In the genomic region with DNA sequence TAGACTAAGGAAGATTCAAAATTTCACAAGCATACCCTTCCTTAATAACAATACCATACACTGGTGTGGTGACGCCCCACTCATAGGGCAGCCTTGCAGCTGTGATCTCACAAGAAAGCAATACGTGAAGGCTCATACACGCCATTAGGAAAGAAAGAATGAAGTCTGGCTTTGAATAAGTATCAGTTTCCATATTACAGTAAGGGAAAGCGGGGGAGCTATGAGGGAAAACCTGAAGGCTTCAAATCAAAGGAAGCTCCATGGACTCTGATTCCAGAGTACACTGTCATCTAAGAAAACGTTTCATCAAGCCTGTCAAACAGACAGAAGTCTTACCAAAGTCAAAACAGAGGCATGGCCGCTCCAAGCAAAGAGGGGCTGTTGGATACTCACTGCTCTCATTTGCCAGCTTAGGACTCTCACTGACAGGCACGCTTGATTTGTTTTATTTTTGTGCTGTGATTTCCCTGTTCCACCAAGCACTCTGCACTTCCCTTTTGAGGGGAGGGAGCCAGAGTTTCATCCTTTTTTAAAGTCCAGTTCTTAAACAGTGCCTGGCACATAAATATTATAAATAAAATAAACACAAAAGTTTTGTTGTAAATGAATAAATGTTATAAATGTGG, we compare ENCODE assay signal across 8 cellular contexts.
A peak's percentile ranks its signal among the peaks of the same experiment; 100 is the strongest.
DNase-seq lines count a peak whose midpoint lies in the region; ATAC-seq, FAIRE-seq and TF ChIP-seq lines count a peak whose summit lies in the region.

No MANE protein-coding gene starts in this region.

- no peaks in the 10 kb centered on the region for H4K20me1 ChIP-seq in endothelial cell of umbilical vein (replicated peaks; ENCODE audit: control insufficient read depth, extremely low read depth, insufficient read depth, low read length)

- H3K27me3 ChIP-seq in endothelial cell of umbilical vein (ENCODE audit: control insufficient read depth in 2 of 2, insufficient read depth in 2 of 2, low read length in 2 of 2), result no peaks in the 10 kb centered on the region
- H3K27me3 ChIP-seq in stomach, result no peaks in the 10 kb centered on the region

- ATAC-seq in GM19035 (IDR thresholded peaks at IDR 0.05; ENCODE audit: unreplicated experiment) (peak; percentile 54), HG03108 (IDR thresholded peaks at IDR 0.05; ENCODE audit: unreplicated experiment) (peak; percentile 25)

- TF ChIP-seq CTCF in endothelial cell of umbilical vein (IDR thresholded peaks at IDR 0.05; ENCODE audit: extremely low read depth in 1 of 2, insufficient read depth in 1 of 2, low read depth in 1 of 2, low read length in 2 of 2) (no peak), stomach (IDR thresholded peaks at IDR 0.05) (no peak)

- H3K9ac ChIP-seq in endothelial cell of umbilical vein (replicated peaks; ENCODE audit: extremely low read depth, insufficient read depth, low read length), result peak overlapping the region; percentile 72

- dilution Hi-C loops in endothelial cell of umbilical vein (cut with MboI; ENCODE audit: extremely low pct_ligation_motif_present, low sequenced_read_pairs), result no loop called here

- H3K79me2 ChIP-seq in endothelial cell of umbilical vein (ENCODE audit: control insufficient read depth, insufficient read depth, low read length), result no peaks in the 10 kb centered on the region

- no peak for TF ChIP-seq EP300 in stomach (IDR thresholded peaks at IDR 0.05)

- peak overlapping the region; percentile 38 for H3K4me2 ChIP-seq in endothelial cell of umbilical vein (ENCODE audit: insufficient read depth, low read length)

- POLR2A ChIA-PET in endothelial cell of umbilical vein (lab: Charles Lee), result no interaction called here

- WGBS in stomach, 5 donors, result 47 to 59% (median 58%) methylated on average over 7 of the region's 7 CpGs

- no peak for TF ChIP-seq POLR2A in endothelial cell of umbilical vein (IDR thresholded peaks at IDR 0.05; ENCODE audit: low read depth, low read length)
- TF ChIP-seq POLR2A in stomach (IDR thresholded peaks at IDR 0.05), result no peak

- peak overlapping the region; percentile 93 for H3K27ac ChIP-seq in endothelial cell of umbilical vein (ENCODE audit: insufficient read depth, low read depth, low read length)
- peak overlapping the region in 4 of 5 donors; percentile 5 to 67 (median 23) for H3K27ac ChIP-seq in stomach

- no peak for FAIRE-seq in endothelial cell of umbilical vein (lab: Jason Lieb, UNC)

- intact Hi-C loops in endothelial cell of umbilical vein (cut with micrococcal nuclease) (loop anchor here (1.0 to 5.0 kb wide), 7 partner anchors 15 to 956 kb away; no protein-coding TSS in a partner anchor), stomach (cut with DNase I; ENCODE audit: low total_unique reads) (no loop called here)

- H3K9me1 ChIP-seq in endothelial cell of umbilical vein (replicated peaks; ENCODE audit: control insufficient read depth, extremely low read depth, insufficient read depth, low read length), result no peaks in the 10 kb centered on the region

- no peaks in the 10 kb centered on the region for H3K36me3 ChIP-seq in endothelial cell of umbilical vein (ENCODE audit: control insufficient read depth in 2 of 2, extremely low read depth in 1 of 2, insufficient read depth in 2 of 2, low read length in 2 of 2)
- H3K36me3 ChIP-seq in stomach, result no peaks in the 10 kb centered on the region

- H2AFZ ChIP-seq in endothelial cell of umbilical vein (ENCODE audit: low read depth, low read length), result peak overlapping the region; percentile 79

- DNase-seq in endothelial cell of umbilical vein (ENCODE audit: low read depth, low spot score), result no peak
- DNase-seq in stomach, result no peak
- DNase-seq in NCI-H526 (lab: John Stamatoyannopoulos, UW), result no peak
- DNase-seq in NCI-H187 treated with DMSO at 0.1 percent for 48 hours (lab: John Stamatoyannopoulos, UW), result no peak
- DNase-seq in activated CD4-positive, alpha-beta T cell treated with anti-CD3 and anti-CD28 coated beads, Interleukin-2, amount 50 U/mL, for 48 hours, result no peak
- DNase-seq in activated T-cell treated with anti-CD3 and anti-CD28 coated beads, Interleukin-2, amount 50 U/mL, for 48 hours, result no peak

- CTCF ChIA-PET in endothelial cell of umbilical vein (lab: Charles Lee), result interaction anchor here (1.4 to 2.8 kb wide), 7 partner anchors 9 to 368 kb away, joined by 3 to 15 read pairs (median 9); no protein-coding TSS in a partner anchor

- H3K4me1 ChIP-seq in endothelial cell of umbilical vein (ENCODE audit: control insufficient read depth, extremely low read depth, insufficient read depth, low read length) (peaks cover 48% of the 10 kb centered on the region), stomach (peaks cover 0 to 20% (median 0%) of the 10 kb centered on the region in 4 donors)

- no peak overlapping the region for H3K4me3 ChIP-seq in endothelial cell of umbilical vein (replicated peaks in 1 of 3; ENCODE audit: insufficient read depth in 1 of 3, low read depth in 1 of 3, low read length in 3 of 3)
- H3K4me3 ChIP-seq in stomach, result no peak overlapping the region

- no TSS peak for BruUV-seq in endothelial cell of umbilical vein (replicated peaks; lab: Mats Ljungman, UMichigan)

- H3K9me3 ChIP-seq in endothelial cell of umbilical vein (replicated peaks; ENCODE audit: control insufficient read depth, insufficient read depth, low read length) (no peaks in the 10 kb centered on the region), stomach (no peaks in the 10 kb centered on the region)

TF ChIP-seq in endothelial cell of umbilical vein, 7 proteins besides CTCF, POLR2A, EP300 and RAD21:
- TF ChIP-seq EZH2 (IDR thresholded peaks at IDR 0.05; ENCODE audit: borderline replicate concordance, low read depth, low read length, severe bottlenecking) (no peak), GATA2 (IDR thresholded peaks at IDR 0.05; ENCODE audit: insufficient read depth, insufficient read length, low read depth, low read length) (no peak), POLR2AphosphoS5 (IDR thresholded peaks at IDR 0.05; ENCODE audit: insufficient read depth, low read depth, low read length) (no peak)
